ENCODE assay signal across 18 cellular contexts in genomic region chr17:73007447-73007846, GRCh38.
A peak's percentile ranks its signal among the peaks of the same experiment; 100 is the strongest.
DNase-seq lines count a peak whose midpoint lies in the region; TF ChIP-seq lines count a peak whose summit lies in the region.
"Had no signal": no experiment of that assay in that cellular context is flagged by ENCODE, and none has a peak within 500 bp of the region (broad histone marks: within the 10 kb centered on the region; RNA-seq: fewer than 3 reads in every experiment).

No MANE protein-coding gene starts in this region.

- H3K79me2 ChIP-seq in GM23248 (ENCODE audit: insufficient read depth): no peaks in the 10 kb centered on the region
- H3K79me2 ChIP-seq: hepatocyte had no signal

- H2AFZ ChIP-seq in GM23248: no peak overlapping the region
- H2AFZ ChIP-seq: hepatocyte had no signal

- H3K9me2 ChIP-seq in GM23248 (ENCODE audit: insufficient read depth): no peaks in the 10 kb centered on the region

- H3K9ac ChIP-seq in GM23248: no peak overlapping the region

- WGBS in GM23248 (ENCODE audit: low coverage in 1 of 2, low lambda C conversion rate in 2 of 2, missing lambda C conversion rate in 2 of 2), 2 experiments: 67 to 70% methylated on average over 6 to 8 of the region's 8 CpGs

- no peak overlapping the region for H3K4me2 ChIP-seq in GM23248 (ENCODE audit: unreplicated experiment)
- H3K4me2 ChIP-seq: hepatocyte had no signal

- H3K27me3 ChIP-seq in GM23248 (replicated peaks; ENCODE audit: insufficient read depth): no peaks in the 10 kb centered on the region
- H3K27me3 ChIP-seq: dorsolateral prefrontal cortex, hepatocyte, upper lobe of left lung had no signal

- DNase-seq in GM23248 (peak; percentile 7), NCI-H69 (lab: John Stamatoyannopoulos, UW) (peak; percentile 86), fibroblast of the aortic adventitia (ENCODE audit: low read depth) (peak; percentile 38), renal cortical epithelial cell (ENCODE audit: low read depth) (peak; percentile 27), AG08396 (ENCODE audit: low spot score) (no peak), ecto neural progenitor cell (ENCODE audit: low spot score) (no peak)
- DNase-seq in effector CD4-positive, alpha-beta T cell: no peak
- no peak for DNase-seq in activated CD4-positive, CD25-positive, alpha-beta regulatory T cell treated with anti-CD3 and anti-CD28 coated beads, Interleukin-2, amount 50 U/mL, for 72 hours
- DNase-seq: activated effector memory CD4-positive, alpha-beta T cell treated with anti-CD3 and anti-CD28 coated beads, Interleukin-2, amount 50 U/mL, for 16 hours; DMS79; kidney glomerular epithelial cell; midbrain; NCI-H1105 treated with DMSO at 0.1 percent for 48 hours; NCI-H2227 treated with DMSO at 0.1 percent for 48 hours; T-helper 2 cell; upper lobe of left lung had no signal

- H3K4me3 ChIP-seq in GM23248: no peak overlapping the region
- H3K4me3 ChIP-seq in fibroblast of the aortic adventitia (ENCODE audit: low read depth, low read length): no peak overlapping the region
- H3K4me3 ChIP-seq: dorsolateral prefrontal cortex, hepatocyte, upper lobe of left lung had no signal

- H3K27ac ChIP-seq in GM23248: no peak overlapping the region
- H3K27ac ChIP-seq: hepatocyte had no signal

- no peaks in the 10 kb centered on the region for H3K36me3 ChIP-seq in GM23248 (ENCODE audit: low read depth)
- H3K36me3 ChIP-seq: upper lobe of left lung had no signal

- H3F3A ChIP-seq in GM23248 (ENCODE audit: insufficient read depth): no peaks in the 10 kb centered on the region

- no peaks in the 10 kb centered on the region for H3K9me3 ChIP-seq in GM23248 (ENCODE audit: low read depth)
- H3K9me3 ChIP-seq: upper lobe of left lung had no signal

- TF ChIP-seq CTCF in fibroblast of the aortic adventitia (IDR thresholded peaks at IDR 0.05; ENCODE audit: insufficient read depth, low read length): no peak

- H4K20me1 ChIP-seq in GM23248 (ENCODE audit: insufficient read depth): no peaks in the 10 kb centered on the region

- in situ Hi-C loops in GM23248 (cut with MboI): no loop called here

- no peaks in the 10 kb centered on the region for H3K4me1 ChIP-seq in GM23248 (ENCODE audit: insufficient read depth)

Comparison
In these comparisons a context has a peak if more than half of its experiments do, and no peak if none do; other contexts are left out.
1. DNase-seq: peak in GM23248 (single experiment), NCI-H69 (single experiment), fibroblast of the aortic adventitia (single experiment) and renal cortical epithelial cell (single experiment); none in effector CD4-positive, alpha-beta T cell (single experiment), AG08396 (single experiment), activated CD4-positive, CD25-positive, alpha-beta regulatory T cell treated with anti-CD3 and anti-CD28 coated beads, Interleukin-2, amount 50 U/mL, for 72 hours (single experiment) and ecto neural progenitor cell (single experiment).